1 cellular context compared by ENCODE assay signal in the genomic region with DNA sequence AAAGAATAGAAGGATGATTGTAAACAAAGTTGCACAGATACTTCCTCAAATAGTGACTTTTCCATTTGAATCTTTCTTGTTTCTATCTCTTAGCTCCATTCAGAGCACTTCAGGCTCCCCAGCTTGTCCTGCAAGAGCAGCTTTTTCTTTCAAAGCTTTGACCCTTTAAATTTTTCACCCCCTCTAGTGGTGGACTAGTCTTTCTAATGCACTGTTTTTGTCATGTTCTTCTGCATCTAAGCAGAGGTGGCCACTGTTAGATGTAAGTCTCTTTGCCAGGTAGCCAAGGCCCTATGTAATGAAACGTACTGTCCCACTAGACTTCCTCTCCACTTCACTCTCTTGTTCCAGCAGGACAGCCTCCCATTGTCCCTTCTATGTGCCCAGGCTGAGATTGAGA.
TF ChIP-seq lines count a peak whose summit lies in the region.

No MANE protein-coding gene starts in this region.

TF ChIP-seq in GM23338, 12 proteins besides CTCF, POLR2A, EP300 and RAD21 (continued from another document):
- TF ChIP-seq, protein P1, sequence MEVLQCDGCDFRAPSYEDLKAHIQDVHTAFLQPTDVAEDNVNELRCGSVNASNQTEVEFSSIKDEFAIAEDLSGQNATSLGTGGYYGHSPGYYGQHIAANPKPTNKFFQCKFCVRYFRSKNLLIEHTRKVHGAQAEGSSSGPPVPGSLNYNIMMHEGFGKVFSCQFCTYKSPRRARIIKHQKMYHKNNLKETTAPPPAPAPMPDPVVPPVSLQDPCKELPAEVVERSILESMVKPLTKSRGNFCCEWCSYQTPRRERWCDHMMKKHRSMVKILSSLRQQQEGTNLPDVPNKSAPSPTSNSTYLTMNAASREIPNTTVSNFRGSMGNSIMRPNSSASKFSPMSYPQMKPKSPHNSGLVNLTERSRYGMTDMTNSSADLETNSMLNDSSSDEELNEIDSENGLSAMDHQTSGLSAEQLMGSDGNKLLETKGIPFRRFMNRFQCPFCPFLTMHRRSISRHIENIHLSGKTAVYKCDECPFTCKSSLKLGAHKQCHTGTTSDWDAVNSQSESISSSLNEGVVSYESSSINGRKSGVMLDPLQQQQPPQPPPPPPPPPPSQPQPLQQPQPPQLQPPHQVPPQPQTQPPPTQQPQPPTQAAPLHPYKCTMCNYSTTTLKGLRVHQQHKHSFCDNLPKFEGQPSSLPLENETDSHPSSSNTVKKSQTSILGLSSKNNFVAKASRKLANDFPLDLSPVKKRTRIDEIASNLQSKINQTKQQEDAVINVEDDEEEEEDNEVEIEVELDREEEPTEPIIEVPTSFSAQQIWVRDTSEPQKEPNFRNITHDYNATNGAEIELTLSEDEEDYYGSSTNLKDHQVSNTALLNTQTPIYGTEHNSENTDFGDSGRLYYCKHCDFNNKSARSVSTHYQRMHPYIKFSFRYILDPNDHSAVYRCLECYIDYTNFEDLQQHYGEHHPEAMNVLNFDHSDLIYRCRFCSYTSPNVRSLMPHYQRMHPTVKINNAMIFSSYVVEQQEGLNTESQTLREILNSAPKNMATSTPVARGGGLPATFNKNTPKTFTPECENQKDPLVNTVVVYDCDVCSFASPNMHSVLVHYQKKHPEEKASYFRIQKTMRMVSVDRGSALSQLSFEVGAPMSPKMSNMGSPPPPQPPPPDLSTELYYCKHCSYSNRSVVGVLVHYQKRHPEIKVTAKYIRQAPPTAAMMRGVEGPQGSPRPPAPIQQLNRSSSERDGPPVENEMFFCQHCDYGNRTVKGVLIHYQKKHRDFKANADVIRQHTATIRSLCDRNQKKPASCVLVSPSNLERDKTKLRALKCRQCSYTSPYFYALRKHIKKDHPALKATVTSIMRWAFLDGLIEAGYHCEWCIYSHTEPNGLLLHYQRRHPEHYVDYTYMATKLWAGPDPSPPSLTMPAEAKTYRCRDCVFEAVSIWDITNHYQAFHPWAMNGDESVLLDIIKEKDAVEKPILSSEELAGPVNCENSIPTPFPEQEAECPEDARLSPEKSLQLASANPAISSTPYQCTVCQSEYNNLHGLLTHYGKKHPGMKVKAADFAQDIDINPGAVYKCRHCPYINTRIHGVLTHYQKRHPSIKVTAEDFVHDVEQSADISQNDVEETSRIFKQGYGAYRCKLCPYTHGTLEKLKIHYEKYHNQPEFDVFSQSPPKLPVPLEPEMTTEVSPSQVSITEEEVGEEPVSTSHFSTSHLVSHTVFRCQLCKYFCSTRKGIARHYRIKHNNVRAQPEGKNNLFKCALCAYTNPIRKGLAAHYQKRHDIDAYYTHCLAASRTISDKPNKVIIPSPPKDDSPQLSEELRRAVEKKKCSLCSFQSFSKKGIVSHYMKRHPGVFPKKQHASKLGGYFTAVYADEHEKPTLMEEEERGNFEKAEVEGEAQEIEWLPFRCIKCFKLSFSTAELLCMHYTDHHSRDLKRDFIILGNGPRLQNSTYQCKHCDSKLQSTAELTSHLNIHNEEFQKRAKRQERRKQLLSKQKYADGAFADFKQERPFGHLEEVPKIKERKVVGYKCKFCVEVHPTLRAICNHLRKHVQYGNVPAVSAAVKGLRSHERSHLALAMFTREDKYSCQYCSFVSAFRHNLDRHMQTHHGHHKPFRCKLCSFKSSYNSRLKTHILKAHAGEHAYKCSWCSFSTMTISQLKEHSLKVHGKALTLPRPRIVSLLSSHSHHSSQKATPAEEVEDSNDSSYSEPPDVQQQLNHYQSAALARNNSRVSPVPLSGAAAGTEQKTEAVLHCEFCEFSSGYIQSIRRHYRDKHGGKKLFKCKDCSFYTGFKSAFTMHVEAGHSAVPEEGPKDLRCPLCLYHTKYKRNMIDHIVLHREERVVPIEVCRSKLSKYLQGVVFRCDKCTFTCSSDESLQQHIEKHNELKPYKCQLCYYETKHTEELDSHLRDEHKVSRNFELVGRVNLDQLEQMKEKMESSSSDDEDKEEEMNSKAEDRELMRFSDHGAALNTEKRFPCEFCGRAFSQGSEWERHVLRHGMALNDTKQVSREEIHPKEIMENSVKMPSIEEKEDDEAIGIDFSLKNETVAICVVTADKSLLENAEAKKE (CRISPR knock-in tag; IDR thresholded peaks at IDR 0.05): no peak
- TF ChIP-seq ZNF114 (CRISPR knock-in tag; IDR thresholded peaks at IDR 0.05) (no peak), ZNF331 (CRISPR knock-in tag; IDR thresholded peaks at IDR 0.05; ENCODE audit: low read depth) (no peak), JUNB (IDR thresholded peaks at IDR 0.05; ENCODE audit: unreplicated experiment) (no peak)
TF ChIP-seq in GM23338: peak in this region for 0.
